In the genomic region with DNA sequence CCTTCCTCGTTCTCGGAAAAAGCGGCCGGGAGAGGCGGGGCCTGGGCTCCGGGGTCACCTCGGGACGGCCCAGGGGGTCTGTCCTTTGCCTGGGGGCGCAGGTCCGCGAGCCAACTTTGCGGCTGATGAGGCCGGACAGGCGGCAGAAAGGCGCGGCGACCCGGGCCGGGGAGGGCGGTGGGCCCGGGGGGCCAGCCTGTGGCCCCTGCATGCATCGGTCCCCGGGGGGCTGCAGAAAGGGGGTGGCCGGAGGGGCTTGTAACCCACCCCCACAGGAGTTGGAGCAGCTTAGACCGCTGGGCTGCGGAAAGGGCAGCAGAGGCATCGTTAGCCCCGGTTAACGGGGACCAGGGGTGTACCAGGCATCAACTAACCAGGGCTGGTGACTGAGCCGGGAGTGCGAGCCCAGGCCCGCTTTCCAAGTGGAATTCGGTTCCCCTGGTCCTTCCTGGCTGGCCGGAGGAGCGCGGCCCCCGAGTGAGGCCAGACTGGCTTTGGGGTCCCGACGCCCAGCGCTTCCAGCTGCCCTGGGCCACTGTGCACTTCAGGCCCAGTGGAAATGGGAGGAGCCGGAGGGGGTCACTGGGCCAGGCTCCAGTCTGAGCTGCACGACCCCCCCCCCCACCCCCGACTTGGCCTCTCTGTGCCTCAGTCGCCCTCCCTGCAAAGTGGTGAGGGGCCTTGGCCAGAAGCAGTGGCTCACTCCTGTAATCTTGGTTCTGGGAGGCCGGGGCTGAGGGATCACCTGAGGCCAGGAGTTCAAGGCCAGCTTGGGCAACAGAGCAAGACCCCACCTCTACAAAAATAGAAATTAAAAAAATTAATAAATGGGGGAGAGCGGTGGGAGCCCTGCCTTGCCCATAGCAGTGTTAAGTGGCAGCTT, we compare ENCODE assay signal across 9 cellular contexts. TPM values are rescaled to one million over a fixed set of nuclear protein-coding genes. Genes with fewer than 3 reads are reported as not detected.
DNase-seq lines count a peak whose midpoint lies in the region; ATAC-seq and TF ChIP-seq lines count a peak whose summit lies in the region.
"Had no signal": no experiment of that assay in that cellular context is flagged by ENCODE, and none has a peak within 500 bp of the region (broad histone marks: within the 10 kb centered on the region; RNA-seq: fewer than 3 reads in every experiment).

No MANE protein-coding gene starts in this region.

- peaks cover 4 to 34% of the 10 kb centered on the region in 2 donors for H3K27me3 ChIP-seq in left lung
- peaks cover 0 to 6% (median 2%) of the 10 kb centered on the region in 4 donors for H3K27me3 ChIP-seq in upper lobe of left lung

- peak overlapping the region; percentile 24 to 40 for H3K4me3 ChIP-seq in left lung
- H3K4me3 ChIP-seq in upper lobe of left lung: peak overlapping the region; percentile 37 to 55 (median 52)

- H3K9me3 ChIP-seq in left lung (no peaks in the 10 kb centered on the region), upper lobe of left lung (no peaks in the 10 kb centered on the region)

- intact Hi-C loops in left lung (cut with DNase I): no loop called here

- no peak for TF ChIP-seq CTCF in left lung (IDR thresholded peaks at IDR 0.05)
- no peak for TF ChIP-seq CTCF in upper lobe of left lung (IDR thresholded peaks at IDR 0.05)

- H3K36me3 ChIP-seq in left lung: no peaks in the 10 kb centered on the region
- H3K36me3 ChIP-seq in upper lobe of left lung: no peaks in the 10 kb centered on the region

- H3K4me1 ChIP-seq in left lung: peaks cover 0 to 10% of the 10 kb centered on the region in 2 donors
- peaks cover 7 to 17% (median 10%) of the 10 kb centered on the region in 4 donors for H3K4me1 ChIP-seq in upper lobe of left lung

- no peak for TF ChIP-seq POLR2A in upper lobe of left lung (IDR thresholded peaks at IDR 0.05)

- no peak for TF ChIP-seq EP300 in upper lobe of left lung (IDR thresholded peaks at IDR 0.05)

- H3K27ac ChIP-seq in left lung (no peak overlapping the region), upper lobe of left lung (no peak overlapping the region)

- 16 to 83% methylated on average over 2 to 12 of the region's 46 CpGs for WGBS in upper lobe of left lung, 2 donors

- DNase-seq in NCI-H2227 (lab: John Stamatoyannopoulos, UW; ENCODE audit: unreplicated experiment) (peak; percentile 9), NCI-H2227 treated with DMSO at 0.1 percent for 48 hours (lab: John Stamatoyannopoulos, UW) (no peak), cerebellar cortex (ENCODE audit: low spot score) (peak; percentile 19), left lung (no peak), upper lobe of left lung (peak in 1 of 2 donors; percentile 84), NOMO-1 treated with DMSO at 0.1 percent for 48 hours (lab: John Stamatoyannopoulos, UW; ENCODE audit: unreplicated experiment) (no peak)
- DNase-seq: NCI-H1436 treated with DMSO at 0.1 percent for 48 hours had no signal

- ATAC-seq in left lung (peak; percentile 48), upper lobe of left lung (ENCODE audit: low FRiP score in 2 of 2) (no peak), HG03139 (IDR thresholded peaks at IDR 0.05; ENCODE audit: unreplicated experiment) (no peak), GM19351 (IDR thresholded peaks at IDR 0.05; ENCODE audit: unreplicated experiment) (no peak)

RNA-seq across cellular contexts. Expression of gene SLC29A4, which starts 0.9 kb away (rescaled TPM):
- total RNA-seq in left lung: 1 to 10 TPM; 1.2 to 7.3 TPM
- 10 to 100 TPM in 1 of 6 donors, 1 to 10 TPM in 3, under 1 TPM in 2; 0.39 to 10.5 (median 1.4) TPM for total RNA-seq in upper lobe of left lung

Comparison
In these comparisons a context has a peak if more than half of its experiments do, and no peak if none do; other contexts are left out.
1. DNase-seq: peak in NCI-H2227 (single experiment) and cerebellar cortex (single experiment); none in NCI-H2227 treated with DMSO at 0.1 percent for 48 hours (single experiment), left lung (0 of 2) and NOMO-1 treated with DMSO at 0.1 percent for 48 hours (single experiment).